ENCODE assay signal across 1 cellular context in genomic region chr17:59425085-59425901, GRCh38.
TF ChIP-seq lines count a peak whose summit lies in the region.

No MANE protein-coding gene starts in this region.

TF ChIP-seq in HepG2, 621 proteins besides CTCF, POLR2A, EP300 and RAD21 (continued from another document and continues in another):
- TF ChIP-seq ATF2 (CRISPR knock-in tag; IDR thresholded peaks at IDR 0.05) (no peak), ZNF275 (CRISPR knock-in tag; IDR thresholded peaks at IDR 0.05; ENCODE audit: borderline replicate concordance) (no peak; the same call in 1 of the 2 replicates), ZNF589 (CRISPR knock-in tag; conservative IDR thresholded peaks at IDR 0.05) (no peak), PAXIP1 (CRISPR knock-in tag; conservative IDR thresholded peaks at IDR 0.05) (0 out of 2 replicates have a peak, but pooled peaks have one; percentile 26), ZNF512B (CRISPR knock-in tag; IDR thresholded peaks at IDR 0.05; ENCODE audit: borderline replicate concordance) (no peak), TFAP4 (IDR thresholded peaks at IDR 0.05; ENCODE audit: borderline replicate concordance, low read depth) (peak; percentile 48; the same call in 1 of the 2 replicates), ZNF703 (CRISPR knock-in tag; IDR thresholded peaks at IDR 0.05; ENCODE audit: borderline replicate concordance) (no peak), TCF12 (IDR thresholded peaks at IDR 0.05) (no peak), TCF12 (CRISPR knock-in tag; IDR thresholded peaks at IDR 0.05) (no peak), KDM5A (IDR thresholded peaks at IDR 0.05; ENCODE audit: borderline replicate concordance, low read length) (no peak), ZNF432 (CRISPR knock-in tag; IDR thresholded peaks at IDR 0.05; ENCODE audit: borderline replicate concordance) (no peak), PHF5A (CRISPR knock-in tag; IDR thresholded peaks at IDR 0.05; ENCODE audit: low read depth, unreplicated experiment) (no peak), ZNF276 (CRISPR knock-in tag; IDR thresholded peaks at IDR 0.05; ENCODE audit: low read depth) (no peak), ZSCAN25 (CRISPR knock-in tag; IDR thresholded peaks at IDR 0.05) (no peak), ZNF850 (CRISPR knock-in tag; conservative IDR thresholded peaks at IDR 0.05) (no peak), ZNF564 (CRISPR knock-in tag; IDR thresholded peaks at IDR 0.05) (no peak), ZNF230 (CRISPR knock-in tag; IDR thresholded peaks at IDR 0.05) (no peak), PRPF4 (IDR thresholded peaks at IDR 0.05; ENCODE audit: low read depth, low read length, poor library complexity, severe bottlenecking) (no peak), ZNF350 (CRISPR knock-in tag; IDR thresholded peaks at IDR 0.05; ENCODE audit: borderline replicate concordance, low read depth) (no peak), THAP8 (CRISPR knock-in tag; IDR thresholded peaks at IDR 0.05; ENCODE audit: borderline replicate concordance) (0 out of 2 replicates have a peak, but pooled peaks have one; percentile 56), HDAC2 (CRISPR knock-in tag; IDR thresholded peaks at IDR 0.05) (peak; percentile 47; the same call in 1 of the 2 replicates), ZFP90 (CRISPR knock-in tag; IDR thresholded peaks at IDR 0.05; ENCODE audit: borderline replicate concordance) (0 out of 2 replicates have a peak, but pooled peaks have one; percentile 31), CREBL2 (CRISPR knock-in tag; IDR thresholded peaks at IDR 0.05; ENCODE audit: borderline replicate concordance) (no peak), KMT2A (CRISPR knock-in tag; IDR thresholded peaks at IDR 0.05) (no peak), SOX5 (CRISPR knock-in tag; IDR thresholded peaks at IDR 0.05; ENCODE audit: borderline replicate concordance) (no peak), ZNF710 (CRISPR knock-in tag; IDR thresholded peaks at IDR 0.05; ENCODE audit: borderline replicate concordance) (no peak), TRIM22 (IDR thresholded peaks at IDR 0.05) (no peak), ZNF232 (CRISPR knock-in tag; IDR thresholded peaks at IDR 0.05; ENCODE audit: borderline replicate concordance) (no peak), GPBP1L1 (CRISPR knock-in tag; IDR thresholded peaks at IDR 0.05) (no peak), SIN3A (IDR thresholded peaks at IDR 0.05; ENCODE audit: borderline replicate concordance, low read depth, low read length) (no peak), PHF8 (CRISPR knock-in tag; IDR thresholded peaks at IDR 0.05) (no peak)
- TF ChIP-seq, protein P1, sequence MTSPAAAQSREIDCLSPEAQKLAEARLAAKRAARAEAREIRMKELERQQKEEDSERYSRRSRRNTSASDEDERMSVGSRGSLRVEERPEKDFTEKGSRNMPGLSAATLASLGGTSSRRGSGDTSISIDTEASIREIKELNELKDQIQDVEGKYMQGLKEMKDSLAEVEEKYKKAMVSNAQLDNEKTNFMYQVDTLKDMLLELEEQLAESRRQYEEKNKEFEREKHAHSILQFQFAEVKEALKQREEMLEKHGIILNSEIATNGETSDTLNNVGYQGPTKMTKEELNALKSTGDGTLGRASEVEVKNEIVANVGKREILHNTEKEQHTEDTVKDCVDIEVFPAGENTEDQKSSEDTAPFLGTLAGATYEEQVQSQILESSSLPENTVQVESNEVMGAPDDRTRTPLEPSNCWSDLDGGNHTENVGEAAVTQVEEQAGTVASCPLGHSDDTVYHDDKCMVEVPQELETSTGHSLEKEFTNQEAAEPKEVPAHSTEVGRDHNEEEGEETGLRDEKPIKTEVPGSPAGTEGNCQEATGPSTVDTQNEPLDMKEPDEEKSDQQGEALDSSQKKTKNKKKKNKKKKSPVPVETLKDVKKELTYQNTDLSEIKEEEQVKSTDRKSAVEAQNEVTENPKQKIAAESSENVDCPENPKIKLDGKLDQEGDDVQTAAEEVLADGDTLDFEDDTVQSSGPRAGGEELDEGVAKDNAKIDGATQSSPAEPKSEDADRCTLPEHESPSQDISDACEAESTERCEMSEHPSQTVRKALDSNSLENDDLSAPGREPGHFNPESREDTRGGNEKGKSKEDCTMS (CRISPR knock-in tag; conservative IDR thresholded peaks at IDR 0.05), result no peak
